In the genomic region with DNA sequence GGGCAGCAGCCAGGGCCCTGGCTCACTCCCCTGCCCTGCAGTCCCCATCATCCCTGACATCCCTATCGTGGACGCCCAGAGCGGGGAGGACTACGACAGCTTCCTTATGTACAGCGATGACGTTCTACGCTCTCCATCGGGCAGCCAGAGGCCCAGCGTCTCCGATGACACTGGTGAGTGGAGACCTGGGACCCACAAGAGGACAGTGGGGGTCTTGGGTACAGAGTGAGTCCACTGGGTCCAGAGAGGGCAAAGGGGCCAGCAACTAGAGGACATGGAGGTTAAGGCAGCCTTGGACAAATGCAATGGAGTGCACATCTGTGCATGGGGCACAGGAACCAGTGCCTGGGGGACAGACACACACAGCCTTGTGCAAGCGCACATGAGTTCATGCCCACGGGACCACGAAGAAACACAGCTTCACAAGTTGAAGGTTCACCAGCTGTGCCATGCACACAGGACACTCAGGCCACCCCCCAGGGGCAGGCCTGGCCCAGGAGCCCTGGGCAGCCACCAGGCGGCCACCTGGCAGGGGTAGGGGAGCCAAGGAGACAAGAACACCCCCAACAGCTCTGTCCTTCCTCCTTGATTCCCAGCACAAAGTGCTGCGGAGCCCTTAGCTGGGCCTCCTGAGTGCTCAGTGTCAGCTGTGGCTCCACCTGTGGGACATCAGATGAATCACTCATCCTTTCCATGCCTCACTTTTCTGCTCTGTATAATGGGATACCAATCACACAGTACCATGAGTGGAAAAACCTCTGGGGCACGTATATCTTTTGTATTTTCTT, we compare ENCODE assay signal across 2 cellular contexts.
TF ChIP-seq lines count a peak whose summit lies in the region.

No MANE protein-coding gene starts in this region.

TF ChIP-seq in GM23338, 12 proteins besides CTCF, POLR2A, EP300 and RAD21 (continued from another document):
- TF ChIP-seq, protein P1, sequence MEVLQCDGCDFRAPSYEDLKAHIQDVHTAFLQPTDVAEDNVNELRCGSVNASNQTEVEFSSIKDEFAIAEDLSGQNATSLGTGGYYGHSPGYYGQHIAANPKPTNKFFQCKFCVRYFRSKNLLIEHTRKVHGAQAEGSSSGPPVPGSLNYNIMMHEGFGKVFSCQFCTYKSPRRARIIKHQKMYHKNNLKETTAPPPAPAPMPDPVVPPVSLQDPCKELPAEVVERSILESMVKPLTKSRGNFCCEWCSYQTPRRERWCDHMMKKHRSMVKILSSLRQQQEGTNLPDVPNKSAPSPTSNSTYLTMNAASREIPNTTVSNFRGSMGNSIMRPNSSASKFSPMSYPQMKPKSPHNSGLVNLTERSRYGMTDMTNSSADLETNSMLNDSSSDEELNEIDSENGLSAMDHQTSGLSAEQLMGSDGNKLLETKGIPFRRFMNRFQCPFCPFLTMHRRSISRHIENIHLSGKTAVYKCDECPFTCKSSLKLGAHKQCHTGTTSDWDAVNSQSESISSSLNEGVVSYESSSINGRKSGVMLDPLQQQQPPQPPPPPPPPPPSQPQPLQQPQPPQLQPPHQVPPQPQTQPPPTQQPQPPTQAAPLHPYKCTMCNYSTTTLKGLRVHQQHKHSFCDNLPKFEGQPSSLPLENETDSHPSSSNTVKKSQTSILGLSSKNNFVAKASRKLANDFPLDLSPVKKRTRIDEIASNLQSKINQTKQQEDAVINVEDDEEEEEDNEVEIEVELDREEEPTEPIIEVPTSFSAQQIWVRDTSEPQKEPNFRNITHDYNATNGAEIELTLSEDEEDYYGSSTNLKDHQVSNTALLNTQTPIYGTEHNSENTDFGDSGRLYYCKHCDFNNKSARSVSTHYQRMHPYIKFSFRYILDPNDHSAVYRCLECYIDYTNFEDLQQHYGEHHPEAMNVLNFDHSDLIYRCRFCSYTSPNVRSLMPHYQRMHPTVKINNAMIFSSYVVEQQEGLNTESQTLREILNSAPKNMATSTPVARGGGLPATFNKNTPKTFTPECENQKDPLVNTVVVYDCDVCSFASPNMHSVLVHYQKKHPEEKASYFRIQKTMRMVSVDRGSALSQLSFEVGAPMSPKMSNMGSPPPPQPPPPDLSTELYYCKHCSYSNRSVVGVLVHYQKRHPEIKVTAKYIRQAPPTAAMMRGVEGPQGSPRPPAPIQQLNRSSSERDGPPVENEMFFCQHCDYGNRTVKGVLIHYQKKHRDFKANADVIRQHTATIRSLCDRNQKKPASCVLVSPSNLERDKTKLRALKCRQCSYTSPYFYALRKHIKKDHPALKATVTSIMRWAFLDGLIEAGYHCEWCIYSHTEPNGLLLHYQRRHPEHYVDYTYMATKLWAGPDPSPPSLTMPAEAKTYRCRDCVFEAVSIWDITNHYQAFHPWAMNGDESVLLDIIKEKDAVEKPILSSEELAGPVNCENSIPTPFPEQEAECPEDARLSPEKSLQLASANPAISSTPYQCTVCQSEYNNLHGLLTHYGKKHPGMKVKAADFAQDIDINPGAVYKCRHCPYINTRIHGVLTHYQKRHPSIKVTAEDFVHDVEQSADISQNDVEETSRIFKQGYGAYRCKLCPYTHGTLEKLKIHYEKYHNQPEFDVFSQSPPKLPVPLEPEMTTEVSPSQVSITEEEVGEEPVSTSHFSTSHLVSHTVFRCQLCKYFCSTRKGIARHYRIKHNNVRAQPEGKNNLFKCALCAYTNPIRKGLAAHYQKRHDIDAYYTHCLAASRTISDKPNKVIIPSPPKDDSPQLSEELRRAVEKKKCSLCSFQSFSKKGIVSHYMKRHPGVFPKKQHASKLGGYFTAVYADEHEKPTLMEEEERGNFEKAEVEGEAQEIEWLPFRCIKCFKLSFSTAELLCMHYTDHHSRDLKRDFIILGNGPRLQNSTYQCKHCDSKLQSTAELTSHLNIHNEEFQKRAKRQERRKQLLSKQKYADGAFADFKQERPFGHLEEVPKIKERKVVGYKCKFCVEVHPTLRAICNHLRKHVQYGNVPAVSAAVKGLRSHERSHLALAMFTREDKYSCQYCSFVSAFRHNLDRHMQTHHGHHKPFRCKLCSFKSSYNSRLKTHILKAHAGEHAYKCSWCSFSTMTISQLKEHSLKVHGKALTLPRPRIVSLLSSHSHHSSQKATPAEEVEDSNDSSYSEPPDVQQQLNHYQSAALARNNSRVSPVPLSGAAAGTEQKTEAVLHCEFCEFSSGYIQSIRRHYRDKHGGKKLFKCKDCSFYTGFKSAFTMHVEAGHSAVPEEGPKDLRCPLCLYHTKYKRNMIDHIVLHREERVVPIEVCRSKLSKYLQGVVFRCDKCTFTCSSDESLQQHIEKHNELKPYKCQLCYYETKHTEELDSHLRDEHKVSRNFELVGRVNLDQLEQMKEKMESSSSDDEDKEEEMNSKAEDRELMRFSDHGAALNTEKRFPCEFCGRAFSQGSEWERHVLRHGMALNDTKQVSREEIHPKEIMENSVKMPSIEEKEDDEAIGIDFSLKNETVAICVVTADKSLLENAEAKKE (CRISPR knock-in tag; IDR thresholded peaks at IDR 0.05): no peak
- 0 out of 2 replicates have a peak, but pooled peaks have one; percentile 24 for TF ChIP-seq ZNF114 (CRISPR knock-in tag; IDR thresholded peaks at IDR 0.05)
TF ChIP-seq in GM23338: peak in this region for 1.

TF ChIP-seq in WTC11, 78 proteins besides CTCF, POLR2A, EP300 and RAD21 (continued from another document):
- TF ChIP-seq, protein P2, sequence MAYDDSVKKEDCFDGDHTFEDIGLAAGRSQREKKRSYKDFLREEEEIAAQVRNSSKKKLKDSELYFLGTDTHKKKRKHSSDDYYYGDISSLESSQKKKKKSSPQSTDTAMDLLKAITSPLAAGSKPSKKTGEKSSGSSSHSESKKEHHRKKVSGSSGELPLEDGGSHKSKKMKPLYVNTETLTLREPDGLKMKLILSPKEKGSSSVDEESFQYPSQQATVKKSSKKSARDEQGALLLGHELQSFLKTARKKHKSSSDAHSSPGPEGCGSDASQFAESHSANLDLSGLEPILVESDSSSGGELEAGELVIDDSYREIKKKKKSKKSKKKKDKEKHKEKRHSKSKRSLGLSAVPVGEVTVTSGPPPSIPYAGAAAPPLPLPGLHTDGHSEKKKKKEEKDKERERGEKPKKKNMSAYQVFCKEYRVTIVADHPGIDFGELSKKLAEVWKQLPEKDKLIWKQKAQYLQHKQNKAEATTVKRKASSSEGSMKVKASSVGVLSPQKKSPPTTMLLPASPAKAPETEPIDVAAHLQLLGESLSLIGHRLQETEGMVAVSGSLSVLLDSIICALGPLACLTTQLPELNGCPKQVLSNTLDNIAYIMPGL (CRISPR knock-in tag; IDR thresholded peaks at IDR 0.05): no peak
- TF ChIP-seq SMAD4 (CRISPR knock-in tag; IDR thresholded peaks at IDR 0.05) (no peak), HMGA2 (CRISPR knock-in tag; IDR thresholded peaks at IDR 0.05) (no peak), JAZF1 (CRISPR knock-in tag; IDR thresholded peaks at IDR 0.05) (no peak), FOXK1 (CRISPR knock-in tag; IDR thresholded peaks at IDR 0.05) (no peak), EMX1 (CRISPR knock-in tag; IDR thresholded peaks at IDR 0.05) (no peak), ZNF396 (CRISPR knock-in tag; IDR thresholded peaks at IDR 0.05; ENCODE audit: borderline replicate concordance) (no peak)
